In the genomic region with DNA sequence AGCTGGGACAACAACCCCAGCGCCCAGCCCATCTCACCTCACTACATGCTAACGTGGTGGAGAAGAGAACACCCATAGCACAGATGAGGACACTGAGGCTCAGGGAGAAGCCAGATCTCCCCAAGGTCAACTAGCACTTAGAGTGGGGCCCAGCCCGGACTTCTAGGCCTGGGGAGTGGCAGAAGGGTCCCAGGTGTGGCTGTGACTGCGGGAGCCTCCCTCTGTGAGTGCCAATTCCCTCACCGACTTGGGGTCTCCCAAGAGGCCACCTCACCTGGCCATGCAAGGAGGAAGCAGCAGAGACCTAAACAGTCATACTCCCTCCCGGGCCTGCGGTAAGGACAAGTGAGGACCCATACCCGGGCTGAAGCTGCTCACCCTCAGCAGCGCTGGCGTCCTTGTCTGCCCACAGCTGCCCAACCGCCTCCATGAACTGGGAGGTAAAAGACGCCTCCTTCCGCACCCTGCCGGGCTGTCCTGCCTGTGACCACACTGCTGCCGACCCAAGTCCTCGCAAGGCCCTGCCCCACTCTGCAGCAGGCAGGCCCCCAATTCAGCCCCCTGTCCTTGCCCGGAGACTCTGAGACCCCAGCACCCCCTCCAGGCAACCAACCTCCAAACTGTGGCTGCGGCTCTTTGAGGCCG, we compare ENCODE assay signal across 7 cellular contexts.
"Had no signal": no experiment of that assay in that cellular context is flagged by ENCODE, and none has a peak within 500 bp of the region (broad histone marks: within the 10 kb centered on the region; RNA-seq: fewer than 3 reads in every experiment).

No MANE protein-coding gene starts in this region.

- FAIRE-seq: HTR-8/SVneo had no signal

- H3K4me2 ChIP-seq: KMS-11 had no signal

- H3K9ac ChIP-seq: GM23248, KMS-11 had no signal

- H3K27ac ChIP-seq: GM23248, KMS-11 had no signal

- DNase-seq: GM23248, GOT3, H9, HCEC 1CT, KBM-7 had no signal

- H3K4me3 ChIP-seq: GM23248 had no signal

- H2AFZ ChIP-seq: GM23248 had no signal
